In the genomic region with DNA sequence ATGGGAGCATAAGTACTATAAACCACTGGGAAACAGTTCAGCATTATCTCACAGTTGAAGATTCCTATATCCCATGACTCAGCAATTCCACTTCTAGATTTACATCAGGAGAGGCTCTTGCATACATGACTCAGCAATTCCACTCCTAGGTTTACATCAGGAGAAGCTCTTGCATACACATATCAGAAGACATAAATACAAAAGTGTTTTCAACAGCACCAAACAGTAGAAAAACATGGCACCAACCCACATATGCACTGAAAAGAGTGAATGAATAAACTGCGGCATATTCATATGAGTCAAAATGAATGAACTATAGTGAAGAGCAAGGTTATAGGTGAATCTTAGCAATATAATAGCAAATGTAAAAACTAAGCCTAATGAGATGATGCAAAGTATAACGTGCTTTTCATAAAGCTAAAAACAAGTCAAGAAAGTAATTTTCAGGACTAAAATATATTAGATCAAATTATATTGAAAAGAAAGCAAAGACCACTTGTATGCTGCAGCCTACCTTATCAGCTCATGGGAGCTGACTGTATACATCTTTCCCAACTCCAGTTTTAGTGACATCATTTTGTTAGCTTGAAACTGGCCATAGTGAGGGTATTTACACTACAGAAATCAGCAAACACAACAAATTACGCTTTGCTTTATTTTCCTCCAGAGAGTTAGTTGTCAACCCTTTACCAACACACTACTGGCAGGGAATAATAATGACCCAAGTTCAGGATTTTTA, we compare ENCODE assay signal across 10 cellular contexts.
DNase-seq lines count a peak whose midpoint lies in the region; TF ChIP-seq lines count a peak whose summit lies in the region.
"Had no signal": no experiment of that assay in that cellular context is flagged by ENCODE, and none has a peak within 500 bp of the region (broad histone marks: within the 10 kb centered on the region; RNA-seq: fewer than 3 reads in every experiment).

No MANE protein-coding gene starts in this region.

- H3K27me3 ChIP-seq in MM.1S (replicated peaks; ENCODE audit: insufficient read depth, low read length), result peaks cover 13% of the 10 kb centered on the region; the same call in 1 of the 2 replicates
- H3K27me3 ChIP-seq in adipocyte (replicated peaks; ENCODE audit: control insufficient read depth, insufficient read depth, low read length), result peaks cover 10% of the 10 kb centered on the region
- H3K27me3 ChIP-seq in MG63, result no peaks in the 10 kb centered on the region
- no peaks in the 10 kb centered on the region for H3K27me3 ChIP-seq in Karpas-422 (ENCODE audit: low read length)

- no peak for TF ChIP-seq CTCF in MM.1S (IDR thresholded peaks at IDR 0.05; ENCODE audit: low read length)

- H3K9ac ChIP-seq in MM.1S (ENCODE audit: low read length) (no peak overlapping the region), adipocyte (ENCODE audit: low read length) (no peak overlapping the region), Karpas-422 (ENCODE audit: low read length) (no peak overlapping the region)

- no peaks in the 10 kb centered on the region for H3F3A ChIP-seq in MM.1S (ENCODE audit: insufficient read depth, low read length)

- H3K4me2 ChIP-seq in MM.1S (ENCODE audit: low read depth, low read length) (no peak overlapping the region), Karpas-422 (ENCODE audit: low read depth, low read length, poor library complexity, severe bottlenecking) (no peak overlapping the region)

- H3K9me3 ChIP-seq in MM.1S (replicated peaks; ENCODE audit: insufficient read depth, low read length) (no peaks in the 10 kb centered on the region), adipocyte (ENCODE audit: control insufficient read depth, low read length) (no peaks in the 10 kb centered on the region), MG63 (no peaks in the 10 kb centered on the region), Karpas-422 (ENCODE audit: low read length) (no peaks in the 10 kb centered on the region)
- H3K9me3 ChIP-seq: tibial artery had no signal

- H2AFZ ChIP-seq in MM.1S (ENCODE audit: low read length) (no peak overlapping the region), Karpas-422 (ENCODE audit: low read length) (no peak overlapping the region)

- H3K79me2 ChIP-seq in MM.1S (ENCODE audit: low read length), result no peaks in the 10 kb centered on the region
- no peaks in the 10 kb centered on the region for H3K79me2 ChIP-seq in Karpas-422 (ENCODE audit: low read length)

- H3K27ac ChIP-seq in MM.1S (ENCODE audit: low read length) (no peak overlapping the region), Karpas-422 (ENCODE audit: low read length) (no peak overlapping the region)
- H3K27ac ChIP-seq: tibial artery had no signal

- H3K4me1 ChIP-seq in MM.1S (ENCODE audit: low read length), result peaks cover 3% of the 10 kb centered on the region; the same call in 1 of the 2 replicates
- H3K4me1 ChIP-seq in adipocyte (ENCODE audit: control insufficient read depth, insufficient read depth, low read length), result peaks cover 19% of the 10 kb centered on the region
- H3K4me1 ChIP-seq in Karpas-422 (ENCODE audit: low read length), result no peaks in the 10 kb centered on the region
- H3K4me1 ChIP-seq: tibial artery had no signal

- H3K36me3 ChIP-seq in MM.1S (replicated peaks; ENCODE audit: insufficient read depth, low read length), result no peaks in the 10 kb centered on the region
- no peaks in the 10 kb centered on the region for H3K36me3 ChIP-seq in adipocyte (ENCODE audit: control insufficient read depth, insufficient read depth, low read length, severe bottlenecking)
- H3K36me3 ChIP-seq in MG63, result no peaks in the 10 kb centered on the region
- H3K36me3 ChIP-seq in Karpas-422 (ENCODE audit: insufficient read depth, low read length), result no peaks in the 10 kb centered on the region
- H3K36me3 ChIP-seq: tibial artery had no signal

- H3K9me2 ChIP-seq in MM.1S (replicated peaks; ENCODE audit: insufficient read depth, low read length) (no peaks in the 10 kb centered on the region), Karpas-422 (replicated peaks; ENCODE audit: insufficient read depth, low read length) (no peaks in the 10 kb centered on the region)

- no peaks in the 10 kb centered on the region for H4K20me1 ChIP-seq in MM.1S (ENCODE audit: insufficient read depth, low read length)
- no peaks in the 10 kb centered on the region for H4K20me1 ChIP-seq in Karpas-422 (ENCODE audit: insufficient read depth, low read depth, low read length)

- DNase-seq in EH (ENCODE audit: low read depth) (peak; percentile 89), MM.1S (peak; percentile 14), adipocyte (ENCODE audit: low read depth) (peak; percentile 96), kidney glomerular epithelial cell (lab: John Stamatoyannopoulos, UW) (peak; percentile 14), MG63 (no peak), Karpas-422 (no peak), cerebellar nuclear complex (lab: John Stamatoyannopoulos, UW) (no peak)
- DNase-seq in activated naive CD4-positive, alpha-beta T cell treated with anti-CD3 and anti-CD28 coated beads, Interleukin-2, amount 50 U/mL, for 16 hours, result no peak
- DNase-seq: hypothalamus, tibial artery had no signal

- H3K4me3 ChIP-seq in MM.1S (ENCODE audit: low read length) (no peak overlapping the region), adipocyte (ENCODE audit: low read length) (no peak overlapping the region), MG63 (no peak overlapping the region), Karpas-422 (ENCODE audit: low read length) (no peak overlapping the region)
- H3K4me3 ChIP-seq: tibial artery had no signal

Comparison
In these comparisons a context has a peak if more than half of its experiments do, and no peak if none do; other contexts are left out.
1. DNase-seq: peak in EH (single experiment), MM.1S (single experiment), adipocyte (single experiment) and kidney glomerular epithelial cell (single experiment); none in MG63 (single experiment), Karpas-422 (single experiment), activated naive CD4-positive, alpha-beta T cell treated with anti-CD3 and anti-CD28 coated beads, Interleukin-2, amount 50 U/mL, for 16 hours (single experiment) and cerebellar nuclear complex (0 of 2).